ENCODE assay signal across 1 cellular context in the genomic region with DNA sequence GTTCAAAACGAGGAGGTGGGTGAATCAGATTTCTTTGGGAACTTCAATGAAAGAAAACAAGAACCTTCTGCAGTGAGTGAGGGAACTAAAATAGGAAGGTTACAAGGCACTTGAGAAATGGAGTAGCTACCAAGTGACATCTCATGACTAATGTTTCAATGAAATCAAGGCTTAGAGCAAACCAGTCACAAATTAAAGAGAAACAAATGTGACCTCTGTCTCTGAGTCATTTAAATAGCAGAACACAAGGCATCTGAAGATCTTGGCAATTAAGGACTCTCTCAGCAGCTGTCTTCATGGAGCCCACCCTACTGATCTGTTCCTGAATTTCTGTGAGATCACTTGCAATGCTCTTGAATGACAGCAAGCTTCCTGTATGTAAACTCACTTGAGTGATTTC.
A peak's percentile ranks its signal among the peaks of the same experiment; 100 is the strongest.
TF ChIP-seq lines count a peak whose summit lies in the region.

No MANE protein-coding gene starts in this region.

TF ChIP-seq in IMR-90, 13 proteins besides CTCF, POLR2A, EP300 and RAD21 (continued from another document):
- peak; percentile 18; the same call in 1 of the 2 replicates for TF ChIP-seq CEBPB (IDR thresholded peaks at IDR 0.05; ENCODE audit: low read depth, low read length)
